In the genomic region with DNA sequence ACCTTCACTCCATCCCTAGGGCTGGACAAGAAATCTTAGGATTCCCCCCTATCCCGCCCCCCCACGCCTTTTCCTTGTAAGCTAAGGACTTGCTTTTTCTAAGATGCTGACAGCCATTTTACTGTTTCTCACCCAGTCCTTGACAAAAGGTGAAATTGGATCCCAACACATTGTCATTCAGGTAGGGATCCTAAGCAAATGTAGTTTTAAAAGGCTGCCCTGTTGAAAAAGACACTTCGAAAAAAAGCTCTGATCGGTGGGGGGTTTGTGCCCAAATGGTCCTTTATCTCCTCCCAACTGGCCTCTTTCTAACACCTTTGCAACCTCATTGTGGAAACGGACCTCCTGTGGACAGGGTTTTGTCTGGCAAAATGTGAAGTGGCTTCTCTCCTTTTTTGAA, we compare ENCODE assay signal across 17 cellular contexts. TPM values are rescaled to one million over a fixed set of nuclear protein-coding genes. Genes with fewer than 3 reads are reported as not detected.
DNase-seq lines count a peak whose midpoint lies in the region; ATAC-seq, FAIRE-seq and TF ChIP-seq lines count a peak whose summit lies in the region.
"Had no signal": no experiment of that assay in that cellular context is flagged by ENCODE, and none has a peak within 500 bp of the region (broad histone marks: within the 10 kb centered on the region; RNA-seq: fewer than 3 reads in every experiment).

No MANE protein-coding gene starts in this region.

- H3K18ac ChIP-seq in mesendoderm (ENCODE audit: low read length) = no peak overlapping the region

- no CpG with 5 or more reads among the region's 5 CpGs for WGBS in mesendoderm (ENCODE audit: extremely low coverage, insufficient coverage, low lambda C conversion rate)
- WGBS in HepG2 (ENCODE audit: low lambda C conversion rate) = 8% methylated on average over 5 of the region's 5 CpGs

- H3K79me1 ChIP-seq in mesendoderm (ENCODE audit: low read length) = peaks cover 19% of the 10 kb centered on the region

- no peak for TF ChIP-seq CTCF in A673 (conservative IDR thresholded peaks at IDR 0.05; ENCODE audit: low read depth, low read length)
- no peak for TF ChIP-seq CTCF in dorsolateral prefrontal cortex (IDR thresholded peaks at IDR 0.05 in 54 of 56, conservative IDR thresholded peaks at IDR 0.05 in 2 of 56; ENCODE audit: low read depth in 1 of 56, partially characterized antibody in 56 of 56)
- no peak for TF ChIP-seq CTCF in HepG2 (CRISPR knock-in tag; IDR thresholded peaks at IDR 0.05)

- FAIRE-seq in HepG2 (lab: Jason Lieb, UNC) = no peak
- FAIRE-seq: G401.6, GM19239 had no signal

- H2BK15ac ChIP-seq in mesendoderm (replicated peaks; ENCODE audit: low read depth) = no peak overlapping the region

- H2BK120ac ChIP-seq in mesendoderm (ENCODE audit: low read depth, low read length) = no peak overlapping the region

- H4K5ac ChIP-seq in mesendoderm (ENCODE audit: low read length) = no peak overlapping the region

- no peak overlapping the region for H3K4ac ChIP-seq in mesendoderm (ENCODE audit: low read depth, low read length)

- no peak for TF ChIP-seq RAD21 in HepG2 (CRISPR knock-in tag; IDR thresholded peaks at IDR 0.05)

- H3K4me1 ChIP-seq in A673 (ENCODE audit: insufficient read depth, low read length, poor library complexity, severe bottlenecking) (peaks cover 54% of the 10 kb centered on the region), mesendoderm (ENCODE audit: control insufficient read depth, low read depth, low read length) (peaks cover 28% of the 10 kb centered on the region), HepG2 (ENCODE audit: insufficient read depth, low read length) (no peaks in the 10 kb centered on the region)

- BruUV-seq in A673 (replicated peaks; lab: Mats Ljungman, UMichigan) = no TSS peak
- no TSS peak for BruUV-seq in HepG2 (replicated peaks; lab: Mats Ljungman, UMichigan)

- H3K27ac ChIP-seq in A673 (ENCODE audit: low read depth, low read length, poor library complexity, severe bottlenecking) = no peak overlapping the region
- peak overlapping the region in 3 of 59 donors; percentile 19 to 86 (median 83) for H3K27ac ChIP-seq in dorsolateral prefrontal cortex
- peak overlapping the region; percentile 80 for H3K27ac ChIP-seq in mesendoderm (ENCODE audit: low read depth, low read length)
- H3K27ac ChIP-seq in HepG2 (ENCODE audit: extremely low read length, insufficient read depth, low read length) = no peak overlapping the region

- in situ Hi-C loops in HepG2 (cut with HindIII; ENCODE audit: extremely low pct_ligation_motif_present, low pct_unique_long_range_greater_than_20kb) = no loop called here

- no peak overlapping the region for H3K23ac ChIP-seq in mesendoderm (ENCODE audit: low read length)

- peak overlapping the region; percentile 42 for H3K4me2 ChIP-seq in mesendoderm (ENCODE audit: low read length)
- H3K4me2 ChIP-seq in HepG2 (ENCODE audit: low read depth, low read length) = no peak overlapping the region

- H3K9me3 ChIP-seq in A673 (ENCODE audit: low read depth, low read length, poor library complexity, severe bottlenecking) (no peaks in the 10 kb centered on the region), HepG2 (ENCODE audit: low read length) (no peaks in the 10 kb centered on the region)
- H3K9me3 ChIP-seq: sigmoid colon had no signal

- DNase-seq in A673 (ENCODE audit: low spot score) (no peak), NCI-H146 treated with DMSO at 0.1 percent for 48 hours (lab: John Stamatoyannopoulos, UW; ENCODE audit: unreplicated experiment) (peak; percentile 88), dorsolateral prefrontal cortex (no peak), mesendoderm (peak; percentile 98), left colon (no peak), HepG2 (ENCODE audit: low spot score) (no peak), NCI-H82 treated with DMSO at 0.1 percent for 48 hours (lab: John Stamatoyannopoulos, UW; ENCODE audit: unreplicated experiment) (no peak)
- DNase-seq: activated CD4-positive, CD25-positive, alpha-beta regulatory T cell; OCI-M1; sigmoid colon; stimulated activated naive CD8-positive, alpha-beta T cell treated with anti-CD3 and anti-CD28 coated beads, Interleukin-15, Interleukin-2, amounts not matched to agents 100 U/mL and 50 U/mL, for 24 hours; SW 1271 had no signal

- H4K8ac ChIP-seq in mesendoderm (ENCODE audit: low read depth, low read length) = no peak overlapping the region

- TF ChIP-seq EP300 in HepG2 (IDR thresholded peaks at IDR 0.05; ENCODE audit: low read depth in 2 of 2, low read length in 2 of 2) (no peak), HepG2 (CRISPR knock-in tag; IDR thresholded peaks at IDR 0.05; ENCODE audit: borderline replicate concordance) (no peak)

- H2BK5ac ChIP-seq in mesendoderm (ENCODE audit: low read length) = no peak overlapping the region

- H2AFZ ChIP-seq in HepG2 (ENCODE audit: low read length) = no peak overlapping the region

- peak overlapping the region; percentile 76 for H3K4me3 ChIP-seq in A673 (ENCODE audit: low read depth, low read length, poor library complexity, severe bottlenecking)
- H3K4me3 ChIP-seq in dorsolateral prefrontal cortex = peak overlapping the region in 40 of 59 donors; percentile 13 to 83 (median 74)
- H3K4me3 ChIP-seq in mesendoderm (ENCODE audit: low read length) = no peak overlapping the region
- no peak overlapping the region for H3K4me3 ChIP-seq in HepG2 (replicated peaks in 1 of 3; ENCODE audit: insufficient read depth in 1 of 3, low read depth in 2 of 3, low read length in 3 of 3)

- no peak overlapping the region for H3K56ac ChIP-seq in mesendoderm (ENCODE audit: low read length)

- H2AK5ac ChIP-seq in mesendoderm (ENCODE audit: low read length) = no peak overlapping the region

- no peaks in the 10 kb centered on the region for H4K20me1 ChIP-seq in HepG2 (ENCODE audit: insufficient read depth, low read length)

- POLR2A ChIA-PET in A673 (lab: Charles Lee; ENCODE audit: low non-redundant PET) = no interaction called here
- POLR2A ChIA-PET in HepG2 (lab: Yijun Ruan, JAX) = no interaction called here

- peaks cover 4% of the 10 kb centered on the region for H3K36me3 ChIP-seq in A673 (ENCODE audit: insufficient read depth, low read length, poor library complexity, severe bottlenecking)
- H3K36me3 ChIP-seq in mesendoderm (ENCODE audit: control insufficient read depth, insufficient read depth, low read length) = no peaks in the 10 kb centered on the region
- H3K36me3 ChIP-seq in HepG2 (replicated peaks in 1 of 2; ENCODE audit: control insufficient read depth in 1 of 2, insufficient read depth in 2 of 2, low read length in 2 of 2) = no peaks in the 10 kb centered on the region
- H3K36me3 ChIP-seq: sigmoid colon had no signal

- intact Hi-C loops in A673 (cut with micrococcal nuclease; ENCODE audit: unreplicated experiment) = loop anchor here (5.0 kb wide), 2 partner anchors 64 to 179 kb away; no protein-coding TSS in a partner anchor
- intact Hi-C loops in dorsolateral prefrontal cortex (cut with DNase I) = loop anchor here in 1 of 2 donors (10.0 kb wide), 2 partner anchors 208 to 212 kb away; no protein-coding TSS in a partner anchor
- intact Hi-C loops in left colon (cut with DNase I, micrococcal nuclease) = no loop called here
- intact Hi-C loops in HepG2 (cut with micrococcal nuclease; ENCODE audit: unreplicated experiment) = no loop called here

- CTCF ChIA-PET in A673 (lab: Charles Lee) = no interaction called here
- CTCF ChIA-PET in HepG2 (lab: Yijun Ruan, JAX; ENCODE audit: low intra/inter-chr PET ratio, low total read pairs) = no interaction called here

- no peak overlapping the region for H3K9ac ChIP-seq in mesendoderm (ENCODE audit: low read length)
- H3K9ac ChIP-seq in HepG2 (ENCODE audit: insufficient read depth, low read depth, low read length) = no peak overlapping the region

- no peak for TF ChIP-seq POLR2A in HepG2 (IDR thresholded peaks at IDR 0.05; ENCODE audit: insufficient read depth in 1 of 2, low read depth in 2 of 2, low read length in 2 of 2)

- ATAC-seq in left colon (no peak), HG02840 (IDR thresholded peaks at IDR 0.05; ENCODE audit: low FRiP score, unreplicated experiment) (no peak), HepG2 (no peak)
- ATAC-seq: activated naive CD4-positive, alpha-beta T cell treated with anti-CD3 and anti-CD28 coated beads, Interleukin-2, amount 50 U/mL, for 72 hours; left lobe of liver; stimulated activated naive CD8-positive, alpha-beta T cell treated with anti-CD3 and anti-CD28 coated beads, Interleukin-15, Interleukin-2, amounts not matched to agents 100 U/mL and 50 U/mL, for 24 hours had no signal

- H3K79me2 ChIP-seq in mesendoderm (ENCODE audit: control insufficient read depth, insufficient read depth, low read length) = peaks cover 54% of the 10 kb centered on the region
- no peaks in the 10 kb centered on the region for H3K79me2 ChIP-seq in HepG2 (ENCODE audit: insufficient read depth, low read length)

- H3K27me3 ChIP-seq in A673 (replicated peaks; ENCODE audit: insufficient read depth, low read depth, low read length, poor library complexity) (no peaks in the 10 kb centered on the region), dorsolateral prefrontal cortex (peaks cover 0 to 11% (median 0%) of the 10 kb centered on the region in 45 donors), mesendoderm (ENCODE audit: insufficient read depth, low read length, poor library complexity) (no peaks in the 10 kb centered on the region), HepG2 (ENCODE audit: control insufficient read depth in 1 of 2, insufficient read depth in 2 of 2, low read length in 2 of 2) (peaks cover 5 to 44% of the 10 kb centered on the region in 2 experiments; a peak in 4 of 5 replicates)

RNA-seq across cellular contexts. Expression of a gene that starts 2.9 kb away (rescaled TPM):
- total RNA-seq in A673 (2021) = 39.2 and 42.6 TPM in 2 replicates
- 10 to 100 TPM; 11.3 to 40.6 (median 20.3) TPM for total RNA-seq in dorsolateral prefrontal cortex
- 40.3 TPM for polyA plus RNA-seq in mesendoderm (2013, experiment 1 of 2)
- polyA plus RNA-seq in mesendoderm (2013, experiment 2 of 2) = 39.6 TPM
- 1 to 10 TPM; 1.4 to 2.6 TPM for total RNA-seq in left colon
- 0.11 TPM in 1 of 2 replicates, not detected in the other for total RNA-seq in HepG2 (2016; rRNA removed; fragmentation: Illumina TruSeq; extraction: Trizol)
- under 0.01 TPM in 1 of 2 replicates, not detected in the other for total RNA-seq in HepG2 (2016; cell fraction: cytosol; rRNA removed; fragmentation: Illumina TruSeq; extraction: Trizol; ENCODE audit: low read depth)
- total RNA-seq in HepG2 (2016; cell fraction: insoluble cytoplasmic fraction; rRNA removed; fragmentation: Illumina TruSeq; extraction: Trizol) = 0.03 and 0.09 TPM in 2 replicates
- 0.03 and 0.09 TPM in 2 replicates for total RNA-seq in HepG2 (2016; cell fraction: membrane; rRNA removed; fragmentation: Illumina TruSeq; extraction: Trizol)
- 0.13 and 0.19 TPM in 2 replicates for total RNA-seq in HepG2 (2016; cell fraction: nucleus; rRNA removed; fragmentation: Illumina TruSeq; extraction: Trizol)
- polyA plus RNA-seq in HepG2 (2011; rRNA removed) = not detected in 2 replicates
- polyA plus RNA-seq in HepG2 (2011; cell fraction: cytosol; rRNA removed) = not detected in 2 replicates
- polyA plus RNA-seq in HepG2 (2011; cell fraction: nucleus; rRNA removed) = 0.03 TPM in 2 replicates
- 0.03 TPM in 1 of 2 replicates, not detected in the other for polyA plus RNA-seq in HepG2 (2012)
- 0.03 TPM in 1 of 2 replicates, not detected in the other for polyA plus RNA-seq in HepG2 (2016; cell fraction: cytosol; fragmentation: Illumina TruSeq; extraction: Trizol; ENCODE audit: low read depth)
- 0.17 TPM in 1 of 2 replicates, not detected in the other for polyA plus RNA-seq in HepG2 (2016; cell fraction: insoluble cytoplasmic fraction; fragmentation: Illumina TruSeq; extraction: Trizol; ENCODE audit: low read depth)
- not detected in 2 replicates for polyA plus RNA-seq in HepG2 (2016; cell fraction: membrane; fragmentation: Illumina TruSeq; extraction: Trizol; ENCODE audit: low read depth)
- polyA plus RNA-seq in HepG2 (2016; cell fraction: nucleus; fragmentation: Illumina TruSeq; extraction: Trizol; ENCODE audit: insufficient read depth, low read depth) = 0.19 and 0.35 TPM in 2 replicates
- 0.08 and 0.68 TPM in 2 replicates for polyA minus RNA-seq in HepG2 (2011; rRNA and poly(A)+ RNA removed; ENCODE audit: low replicate concordance)
- not detected in 2 replicates for polyA minus RNA-seq in HepG2 (2011; cell fraction: cytosol; rRNA and poly(A)+ RNA removed)
- polyA minus RNA-seq in HepG2 (2011; cell fraction: nucleus; rRNA and poly(A)+ RNA removed) = 0.13 and 0.50 TPM in 2 replicates

Comparison
In these comparisons a context has a peak if more than half of its experiments do, and no peak if none do; other contexts are left out.
1. DNase-seq: peak in NCI-H146 treated with DMSO at 0.1 percent for 48 hours (single experiment) and mesendoderm (single experiment); none in A673 (single experiment), dorsolateral prefrontal cortex (0 of 10), left colon (0 of 2), HepG2 (single experiment) and NCI-H82 treated with DMSO at 0.1 percent for 48 hours (single experiment).
2. H3K4me3 ChIP-seq: peak in A673 (single experiment) and dorsolateral prefrontal cortex (40 of 59); none in mesendoderm (single experiment) and HepG2 (0 of 3).